ENCODE assay signal across 26 cellular contexts in genomic region chr6:7461416-7461815, GRCh38.
DNase-seq lines count a peak whose midpoint lies in the region; ATAC-seq, FAIRE-seq and TF ChIP-seq lines count a peak whose summit lies in the region.
"Had no signal": no experiment of that assay in that cellular context is flagged by ENCODE, and none has a peak within 500 bp of the region (broad histone marks: within the 10 kb centered on the region; RNA-seq: fewer than 3 reads in every experiment).

No MANE protein-coding gene starts in this region.

- no peak for FAIRE-seq in bronchial epithelial cell (lab: Jason Lieb, UNC)
- FAIRE-seq: A204.1, GM12878, islet of Langerhans had no signal

- no peak overlapping the region for H3K9ac ChIP-seq in mesenchymal stem cell (ENCODE audit: low read length)

- H3K4me1 Mint-ChIP-seq in stimulated activated naive CD8-positive, alpha-beta T cell treated with anti-CD3 and anti-CD28 coated beads, Interleukin-15, Interleukin-2, amounts not matched to agents 100 ng/mL and 50 ng/mL, for 24 hours (ENCODE audit: low read depth): no peaks in the 10 kb centered on the region
- H3K4me1 Mint-ChIP-seq in stimulated activated naive CD8-positive, alpha-beta T cell treated with anti-CD3 and anti-CD28 coated beads, Interleukin-15, amount 100 ng/mL, for 72 hours: no peaks in the 10 kb centered on the region
- H3K4me1 Mint-ChIP-seq: activated B cell treated with CpG ODN at 0.5 μM for 24 hours; activated T-helper 17 cell treated with anti-CD3 and anti-CD28 coated beads, Interleukin-2, amount 50 U/mL, for 72 hours had no signal

- no peak overlapping the region for H3K14ac ChIP-seq in mesenchymal stem cell (ENCODE audit: low read length in 2 of 2)

- no peak for ATAC-seq in stimulated activated naive CD8-positive, alpha-beta T cell treated with anti-CD3 and anti-CD28 coated beads, Interleukin-15, amount 100 ng/mL, for 72 hours
- ATAC-seq in upper lobe of right lung (peak; percentile 65), GM21381 (IDR thresholded peaks at IDR 0.05; ENCODE audit: unreplicated experiment) (no peak)
- ATAC-seq: activated T-helper 17 cell treated with anti-CD3 and anti-CD28 coated beads, Interleukin-2, amount 50 U/mL, for 72 hours; gastroesophageal sphincter; GM12878; psoas muscle had no signal

- H4K91ac ChIP-seq in mesenchymal stem cell (ENCODE audit: low read length): no peak overlapping the region

- H3K9me3 Mint-ChIP-seq in stimulated activated naive CD8-positive, alpha-beta T cell treated with anti-CD3 and anti-CD28 coated beads, Interleukin-15, Interleukin-2, amounts not matched to agents 100 ng/mL and 50 ng/mL, for 24 hours: no peaks in the 10 kb centered on the region
- no peaks in the 10 kb centered on the region for H3K9me3 Mint-ChIP-seq in stimulated activated naive CD8-positive, alpha-beta T cell treated with anti-CD3 and anti-CD28 coated beads, Interleukin-15, amount 100 ng/mL, for 72 hours
- H3K9me3 Mint-ChIP-seq: activated B cell treated with CpG ODN at 0.5 μM for 24 hours; activated T-helper 17 cell treated with anti-CD3 and anti-CD28 coated beads, Interleukin-2, amount 50 U/mL, for 72 hours had no signal

- H3K9me3 ChIP-seq in mesenchymal stem cell (ENCODE audit: control insufficient read depth, low read length): no peaks in the 10 kb centered on the region
- no peaks in the 10 kb centered on the region for H3K9me3 ChIP-seq in upper lobe of right lung
- H3K9me3 ChIP-seq in testis: no peaks in the 10 kb centered on the region
- H3K9me3 ChIP-seq: gastroesophageal sphincter, neutrophil, psoas muscle, uterus had no signal

- 92% methylated on average over 4 of the region's 4 CpGs for WGBS in mesenchymal stem cell
- WGBS in testis, 2 donors: 74 to 86% methylated on average over 4 of the region's 4 CpGs

- no peak overlapping the region for H3K4ac ChIP-seq in mesenchymal stem cell (ENCODE audit: low read depth in 1 of 2, low read length in 2 of 2)

- no peak overlapping the region for H2AK5ac ChIP-seq in mesenchymal stem cell (ENCODE audit: low read length, severe bottlenecking)

- no peak overlapping the region for H3K23ac ChIP-seq in mesenchymal stem cell (ENCODE audit: low read length in 2 of 2)

- no peaks in the 10 kb centered on the region for H3K36me3 Mint-ChIP-seq in stimulated activated naive CD8-positive, alpha-beta T cell treated with anti-CD3 and anti-CD28 coated beads, Interleukin-15, Interleukin-2, amounts not matched to agents 100 ng/mL and 50 ng/mL, for 24 hours (ENCODE audit: low read depth)
- H3K36me3 Mint-ChIP-seq: activated naive CD8-positive, alpha-beta T cell had no signal

- H3K27ac Mint-ChIP-seq in stimulated activated naive CD8-positive, alpha-beta T cell treated with anti-CD3 and anti-CD28 coated beads, Interleukin-15, Interleukin-2, amounts not matched to agents 100 ng/mL and 50 ng/mL, for 24 hours: peak overlapping the region; percentile 13
- H3K27ac Mint-ChIP-seq in stimulated activated naive CD8-positive, alpha-beta T cell treated with anti-CD3 and anti-CD28 coated beads, Interleukin-15, amount 100 ng/mL, for 72 hours: no peak overlapping the region
- H3K27ac Mint-ChIP-seq: activated B cell treated with CpG ODN at 0.5 μM for 24 hours; activated naive CD8-positive, alpha-beta T cell; activated T-helper 17 cell treated with anti-CD3 and anti-CD28 coated beads, Interleukin-2, amount 50 U/mL, for 72 hours had no signal

- peak overlapping the region in 1 of 2 experiments; percentile 91 for H3K18ac ChIP-seq in mesenchymal stem cell (ENCODE audit: low read depth in 1 of 2, low read length in 2 of 2)

- H2BK12ac ChIP-seq in mesenchymal stem cell (ENCODE audit: low read length in 2 of 2): peak overlapping the region; percentile 12 to 76

- peaks cover 7% of the 10 kb centered on the region for H3K4me1 ChIP-seq in mesenchymal stem cell (ENCODE audit: control insufficient read depth, insufficient read depth, low read depth, low read length)
- no peaks in the 10 kb centered on the region for H3K4me1 ChIP-seq in upper lobe of right lung
- H3K4me1 ChIP-seq in testis: no peaks in the 10 kb centered on the region
- H3K4me1 ChIP-seq: gastroesophageal sphincter, psoas muscle, uterus had no signal

- no peak overlapping the region for H4K8ac ChIP-seq in mesenchymal stem cell (ENCODE audit: low read length)

- TF ChIP-seq CTCF in bronchial epithelial cell (IDR thresholded peaks at IDR 0.05; ENCODE audit: insufficient read depth, low read length, severe bottlenecking): no peak
- TF ChIP-seq CTCF in upper lobe of right lung (IDR thresholded peaks at IDR 0.05): no peak
- no peak for TF ChIP-seq CTCF in testis (IDR thresholded peaks at IDR 0.05)

- no peak overlapping the region for H3K4me2 ChIP-seq in mesenchymal stem cell (ENCODE audit: low read length, poor library complexity, severe bottlenecking)

- H3K4me3 ChIP-seq in bronchial epithelial cell (ENCODE audit: low read depth, low read length): no peak overlapping the region
- no peak overlapping the region for H3K4me3 ChIP-seq in mesenchymal stem cell (ENCODE audit: insufficient read depth in 1 of 2, low read depth in 1 of 2, low read length in 2 of 2)
- H3K4me3 ChIP-seq in upper lobe of right lung: no peak overlapping the region
- no peak overlapping the region for H3K4me3 ChIP-seq in testis
- H3K4me3 ChIP-seq: gastroesophageal sphincter, GM12878, psoas muscle, skin epidermis, uterus had no signal

- no peak overlapping the region for H2AFZ ChIP-seq in mesenchymal stem cell (ENCODE audit: low read depth, low read length)

- H2BK5ac ChIP-seq in mesenchymal stem cell (ENCODE audit: low read depth, low read length, poor library complexity, severe bottlenecking): no peak overlapping the region

- TF ChIP-seq POLR2A in testis (IDR thresholded peaks at IDR 0.05): no peak

- peaks cover 4% of the 10 kb centered on the region for H3K27me3 Mint-ChIP-seq in stimulated activated naive CD8-positive, alpha-beta T cell treated with anti-CD3 and anti-CD28 coated beads, Interleukin-15, Interleukin-2, amounts not matched to agents 100 ng/mL and 50 ng/mL, for 24 hours
- peaks cover 8% of the 10 kb centered on the region for H3K27me3 Mint-ChIP-seq in stimulated activated naive CD8-positive, alpha-beta T cell treated with anti-CD3 and anti-CD28 coated beads, Interleukin-15, amount 100 ng/mL, for 72 hours
- H3K27me3 Mint-ChIP-seq: activated naive CD8-positive, alpha-beta T cell had no signal

- H3K36me3 ChIP-seq in bronchial epithelial cell (ENCODE audit: control insufficient read depth, insufficient read depth, low read length): no peaks in the 10 kb centered on the region
- no peaks in the 10 kb centered on the region for H3K36me3 ChIP-seq in mesenchymal stem cell (ENCODE audit: control insufficient read depth in 1 of 2, insufficient read depth in 2 of 2, low read depth in 1 of 2, low read length in 2 of 2)
- no peaks in the 10 kb centered on the region for H3K36me3 ChIP-seq in upper lobe of right lung
- no peaks in the 10 kb centered on the region for H3K36me3 ChIP-seq in testis (ENCODE audit: low read depth, missing control alignments)
- H3K36me3 ChIP-seq: gastroesophageal sphincter, neutrophil, uterus had no signal

- H3K27me3 ChIP-seq in bronchial epithelial cell (ENCODE audit: control insufficient read depth, insufficient read depth, low read length): no peaks in the 10 kb centered on the region
- no peaks in the 10 kb centered on the region for H3K27me3 ChIP-seq in mesenchymal stem cell (ENCODE audit: control insufficient read depth in 1 of 2, insufficient read depth in 1 of 2, low read length in 2 of 2)
- no peaks in the 10 kb centered on the region for H3K27me3 ChIP-seq in upper lobe of right lung
- no peaks in the 10 kb centered on the region for H3K27me3 ChIP-seq in testis
- H3K27me3 ChIP-seq: neutrophil, uterus had no signal

- DNase-seq in stimulated activated naive CD8-positive, alpha-beta T cell treated with anti-CD3 and anti-CD28 coated beads, Interleukin-15, amount 100 ng/mL, for 72 hours: no peak
- peak; percentile 58 for DNase-seq in bronchial epithelial cell (ENCODE audit: low read depth)
- no peak for DNase-seq in mesenchymal stem cell
- no peak for DNase-seq in upper lobe of right lung
- DNase-seq in DMS53 treated with DMSO at 0.1 percent for 48 hours (lab: John Stamatoyannopoulos, UW; ENCODE audit: unreplicated experiment): no peak
- DNase-seq in testis: no peak
- DNase-seq: activated B cell treated with CpG ODN at 0.5 μM for 24 hours; DMS79; effector CD8-positive, alpha-beta T cell; HCEC 1CT; NCI-H1105; psoas muscle; Right ventricle myocardium superior; SW 1271; T1000; uterus had no signal

- intact Hi-C loops in upper lobe of right lung (cut with DNase I) (no loop called here), testis (cut with DNase I; ENCODE audit: low total_unique reads) (no loop called here)

- H3K4me3 Mint-ChIP-seq in stimulated activated naive CD8-positive, alpha-beta T cell treated with anti-CD3 and anti-CD28 coated beads, Interleukin-15, Interleukin-2, amounts not matched to agents 100 ng/mL and 50 ng/mL, for 24 hours: no peak overlapping the region
- no peak overlapping the region for H3K4me3 Mint-ChIP-seq in stimulated activated naive CD8-positive, alpha-beta T cell treated with anti-CD3 and anti-CD28 coated beads, Interleukin-15, amount 100 ng/mL, for 72 hours
- H3K4me3 Mint-ChIP-seq: activated B cell treated with CpG ODN at 0.5 μM for 24 hours; activated naive CD8-positive, alpha-beta T cell; activated T-helper 17 cell treated with anti-CD3 and anti-CD28 coated beads, Interleukin-2, amount 50 U/mL, for 72 hours had no signal

- H2BK15ac ChIP-seq in mesenchymal stem cell (ENCODE audit: low read depth, poor library complexity, severe bottlenecking): no peak overlapping the region

- H3K27ac ChIP-seq in mesenchymal stem cell (ENCODE audit: low read length, poor library complexity, severe bottlenecking): no peak overlapping the region
- H3K27ac ChIP-seq in upper lobe of right lung: no peak overlapping the region
- H3K27ac ChIP-seq in testis: no peak overlapping the region
- H3K27ac ChIP-seq: gastroesophageal sphincter, neutrophil, psoas muscle, skin epidermis, uterus had no signal

- no peaks in the 10 kb centered on the region for H3K79me1 ChIP-seq in mesenchymal stem cell (replicated peaks; ENCODE audit: low read length, poor library complexity, severe bottlenecking)

- no peak overlapping the region for H2BK120ac ChIP-seq in mesenchymal stem cell (ENCODE audit: low read depth, low read length)
